In genomic region chr10:110051487-110051886, GRCh38 we compare ENCODE assay signal across 26 cellular contexts.
"Had no signal": no experiment of that assay in that cellular context is flagged by ENCODE, and none has a peak within 500 bp of the region (broad histone marks: within the 10 kb centered on the region; RNA-seq: fewer than 3 reads in every experiment).

No MANE protein-coding gene starts in this region.

- DNase-seq: dermis blood vessel endothelial cell; effector memory CD4-positive, alpha-beta T cell; erythroblast; hypothalamus; immature natural killer cell; islet precursor cell; kidney glomerular epithelial cell; left colon; left ventricle myocardium inferior; lower lobe of right lung; natural killer cell; occipital lobe; ovary; psoas muscle; right cardiac atrium; sigmoid colon; stimulated activated CD4-positive, alpha-beta T cell treated with anti-CD3 and anti-CD28 coated beads, Interleukin-2, amount 100 ng/mL, for 24 hours; stimulated activated CD4-positive, alpha-beta T cell treated with anti-CD3 and anti-CD28 coated beads, Interleukin-4, amount 100 ng/mL, for 24 hours; stimulated activated naive CD4-positive, alpha-beta T cell treated with Interleukin-2 at 50 U/mL for 16 hours; stomach; thyroid gland; trophoblast cell had no signal

- H3K27me3 ChIP-seq: ovary, sigmoid colon, stomach, thyroid gland, vagina had no signal

- H3K4me3 Mint-ChIP-seq: immature natural killer cell; natural killer cell; stimulated activated effector memory CD8-positive, alpha-beta T cell treated with anti-CD3 and anti-CD28 coated beads, Interleukin-12 subunit alpha, Interleukin-12 subunit beta, amount 100 ng/mL, for 72 hours had no signal

- H3K4me1 ChIP-seq: psoas muscle, sigmoid colon had no signal

- H3K9me3 ChIP-seq: ovary, psoas muscle, thyroid gland, vagina had no signal

- H3K27ac ChIP-seq: coronary artery, left ventricle myocardium inferior, lower lobe of right lung, ovary, psoas muscle, sigmoid colon, stomach, thyroid gland, vagina had no signal

- ATAC-seq: left colon; lower lobe of right lung; mucosa of descending colon; natural killer cell; psoas muscle; right cardiac atrium; stimulated activated effector memory CD8-positive, alpha-beta T cell treated with anti-CD3 and anti-CD28 coated beads, Interleukin-12 subunit alpha, Interleukin-12 subunit beta, amount 100 ng/mL, for 72 hours had no signal

- H3K4me3 ChIP-seq: coronary artery, left ventricle myocardium inferior, lower lobe of right lung, mucosa of descending colon, ovary, psoas muscle, sigmoid colon, stomach, thyroid gland, vagina had no signal

- H3K36me3 Mint-ChIP-seq: stimulated activated effector memory CD8-positive, alpha-beta T cell treated with anti-CD3 and anti-CD28 coated beads, Interleukin-12 subunit alpha, Interleukin-12 subunit beta, amount 100 ng/mL, for 72 hours had no signal

- H3K36me3 ChIP-seq: left ventricle myocardium inferior, lower lobe of right lung, ovary, sigmoid colon, stomach, thyroid gland, vagina had no signal
